ENCODE assay signal across 25 cellular contexts in the genomic region with DNA sequence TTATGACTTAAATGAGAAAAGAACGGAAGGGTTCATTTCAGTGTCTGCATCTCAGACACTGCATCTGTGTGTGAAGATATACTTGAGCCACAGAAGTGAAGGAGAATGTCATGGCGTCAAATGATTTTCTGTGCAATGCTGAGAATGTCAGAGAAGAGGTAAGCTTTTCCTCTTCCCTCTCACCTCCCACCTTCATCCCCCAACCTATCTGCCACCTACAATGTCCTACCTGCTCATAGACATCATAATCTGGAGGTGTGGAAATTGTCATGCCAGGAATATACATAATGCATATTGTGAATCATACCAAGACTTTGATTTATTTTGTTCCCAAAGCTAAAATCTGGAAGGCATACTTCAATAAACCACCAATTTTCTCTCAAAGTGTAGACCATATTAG. TPM values are rescaled to one million over a fixed set of nuclear protein-coding genes. Genes with fewer than 3 reads are reported as not detected.
"Had no signal": no experiment of that assay in that cellular context is flagged by ENCODE, and none has a peak within 500 bp of the region (broad histone marks: within the 10 kb centered on the region; RNA-seq: fewer than 3 reads in every experiment).

No MANE protein-coding gene starts in this region.

- H3K4me2 ChIP-seq: KMS-11 had no signal

- DNase-seq: Kasumi-1, MM.1S, NCI-H1092 treated with DMSO at 0.1 percent for 48 hours, NCI-H1436, NCI-H187, NCI-H2029, NCI-H2081 treated with DMSO at 0.1 percent for 48 hours, NCI-H2171, NCI-H226, NCI-H446, NCI-H510A, NCI-H524 treated with DMSO at 0.1 percent for 48 hours, NCI-H69, NCI-H774, Right ventricle myocardium superior, RPMI8226, SIG-M5 had no signal

- H3K36me3 ChIP-seq: SJSA1 had no signal

- H3K4me3 Mint-ChIP-seq: IgD-negative memory B cell had no signal

- H3K9me3 Mint-ChIP-seq: IgD-negative memory B cell had no signal

- H3K9ac ChIP-seq: KMS-11 had no signal

- H3K9me3 ChIP-seq: SJSA1 had no signal

- H3K27ac ChIP-seq: HL-60, KMS-11, SJSA1, SK-N-MC had no signal

- H3K27me3 Mint-ChIP-seq: IgD-negative memory B cell had no signal

- H3K27ac Mint-ChIP-seq: IgD-negative memory B cell had no signal

- H3K4me3 ChIP-seq: K562, SJSA1, SK-N-MC had no signal

- H3K36me3 Mint-ChIP-seq: IgD-negative memory B cell had no signal

- ATAC-seq: K562 had no signal

- H3K27me3 ChIP-seq: SJSA1 had no signal

- H3K4me1 Mint-ChIP-seq: IgD-negative memory B cell had no signal

- FAIRE-seq: HTR-8/SVneo, K562, RCC 7860 had no signal

- H3K4me1 ChIP-seq: SJSA1 had no signal

RNA-seq across cellular contexts. Expression of a gene that starts 53.7 kb away (rescaled TPM):
- total RNA-seq: SJSA1 had no signal
- polyA plus RNA-seq: IgD-negative memory B cell, K562 had no signal
